In genomic region chr10:16927536-16927935, GRCh38 we compare ENCODE assay signal across 18 cellular contexts.
DNase-seq lines count a peak whose midpoint lies in the region; ATAC-seq, FAIRE-seq and TF ChIP-seq lines count a peak whose summit lies in the region.
"Had no signal": no experiment of that assay in that cellular context is flagged by ENCODE, and none has a peak within 500 bp of the region (broad histone marks: within the 10 kb centered on the region; RNA-seq: fewer than 3 reads in every experiment).

No MANE protein-coding gene starts in this region.

- no peak for TF ChIP-seq EP300 in K562 (IDR thresholded peaks at IDR 0.05; ENCODE audit: low read length)

- peaks cover 3% of the 10 kb centered on the region for H3K27me3 Mint-ChIP-seq in neural progenitor cell (ENCODE audit: insufficient read depth, low read depth)
- no peaks in the 10 kb centered on the region for H3K27me3 Mint-ChIP-seq in CD4-positive, alpha-beta T cell
- H3K27me3 Mint-ChIP-seq: B cell; CD4-positive, CD25-positive, alpha-beta regulatory T cell had no signal

- peak overlapping the region; percentile 52 for H3K27ac Mint-ChIP-seq in neural progenitor cell
- H3K27ac Mint-ChIP-seq in stimulated activated effector memory CD8-positive, alpha-beta T cell treated with anti-CD3 and anti-CD28 coated beads, Interleukin-12 subunit alpha, Interleukin-12 subunit beta, amount 100 ng/mL, for 72 hours: peak overlapping the region; percentile 6
- no peak overlapping the region for H3K27ac Mint-ChIP-seq in CD4-positive, alpha-beta T cell
- H3K27ac Mint-ChIP-seq: B cell; CD4-positive, CD25-positive, alpha-beta regulatory T cell; GM23338 had no signal

- no peak for FAIRE-seq in K562 (lab: Jason Lieb, UNC)
- FAIRE-seq: D721Med, GM12892, GM18507, H54 had no signal

- H3K9ac ChIP-seq in K562 (ENCODE audit: insufficient read depth in 1 of 2, low read depth in 2 of 2, low read length in 2 of 2): no peak overlapping the region
- H3K9ac ChIP-seq in neural progenitor cell: no peak overlapping the region
- H3K9ac ChIP-seq: BLaER1 treated with 17β-estradiol and CSF1 and Interleukin-3, amounts not matched to agents 10 nM and 100 nM had no signal

- no peaks in the 10 kb centered on the region for H3K9me1 ChIP-seq in K562 (ENCODE audit: control insufficient read depth, insufficient read depth, low read length)

- H3K4me3 Mint-ChIP-seq in neural progenitor cell: no peak overlapping the region
- H3K4me3 Mint-ChIP-seq in stimulated activated effector memory CD8-positive, alpha-beta T cell treated with anti-CD3 and anti-CD28 coated beads, Interleukin-12 subunit alpha, Interleukin-12 subunit beta, amount 100 ng/mL, for 72 hours: no peak overlapping the region
- no peak overlapping the region for H3K4me3 Mint-ChIP-seq in CD4-positive, alpha-beta T cell
- H3K4me3 Mint-ChIP-seq: B cell; CD4-positive, CD25-positive, alpha-beta regulatory T cell; GM23338 had no signal

- H3K79me2 ChIP-seq in K562 (ENCODE audit: control insufficient read depth, insufficient read depth, low read length): no peaks in the 10 kb centered on the region
- H3K79me2 ChIP-seq in neural progenitor cell (ENCODE audit: low read depth): no peaks in the 10 kb centered on the region

- H3K4me3 ChIP-seq in K562 (no peak overlapping the region), neural progenitor cell (no peak overlapping the region)
- H3K4me3 ChIP-seq: BLaER1 treated with 17β-estradiol and CSF1 and Interleukin-3, amounts not matched to agents 10 nM and 100 nM; GM23338 had no signal

- H3K4me2 ChIP-seq in K562 (ENCODE audit: insufficient read depth, low read length): no peak overlapping the region
- no peak overlapping the region for H3K4me2 ChIP-seq in neural progenitor cell
- H3K4me2 ChIP-seq: BLaER1 treated with 17β-estradiol and CSF1 and Interleukin-3, amounts not matched to agents 10 nM and 100 nM; GM23338 had no signal

- H3K4me1 Mint-ChIP-seq in neural progenitor cell: peaks cover 49% of the 10 kb centered on the region
- H3K4me1 Mint-ChIP-seq in stimulated activated effector memory CD8-positive, alpha-beta T cell treated with anti-CD3 and anti-CD28 coated beads, Interleukin-12 subunit alpha, Interleukin-12 subunit beta, amount 100 ng/mL, for 72 hours: peaks cover 4% of the 10 kb centered on the region
- H3K4me1 Mint-ChIP-seq in CD4-positive, alpha-beta T cell (ENCODE audit: low read depth): no peaks in the 10 kb centered on the region
- H3K4me1 Mint-ChIP-seq: B cell; CD4-positive, CD25-positive, alpha-beta regulatory T cell had no signal

- H3K27me3 ChIP-seq in K562 (ENCODE audit: control insufficient read depth in 2 of 2, insufficient read depth in 2 of 2, low read length in 2 of 2) (no peaks in the 10 kb centered on the region), neural progenitor cell (no peaks in the 10 kb centered on the region)
- no peaks in the 10 kb centered on the region for H3K27me3 ChIP-seq in CD4-positive, alpha-beta T cell (ENCODE audit: control insufficient read depth, insufficient read depth, low read length)
- H3K27me3 ChIP-seq: BLaER1 treated with 17β-estradiol and CSF1 and Interleukin-3, amounts not matched to agents 10 nM and 100 nM had no signal

- no peak for TF ChIP-seq POLR2A in K562 (conservative IDR thresholded peaks at IDR 0.05)

- H3K27ac ChIP-seq in K562 (ENCODE audit: extremely low read depth, low read depth, low read length) (no peak overlapping the region), neural progenitor cell (no peak overlapping the region)
- no peak overlapping the region for H3K27ac ChIP-seq in CD4-positive, alpha-beta T cell (ENCODE audit: low read depth, low read length)
- H3K27ac ChIP-seq: BLaER1 treated with 17β-estradiol and CSF1 and Interleukin-3, amounts not matched to agents 10 nM and 100 nM had no signal

- no peak for TF ChIP-seq RAD21 in K562 (CRISPR knock-in tag; conservative IDR thresholded peaks at IDR 0.05 in 1 of 2, IDR thresholded peaks at IDR 0.05 in 1 of 2)

- 14% methylated on average over 4 of the region's 4 CpGs for WGBS in K562 (ENCODE audit: insufficient coverage, low coverage, missing lambda C conversion rate)

- peaks cover 7% of the 10 kb centered on the region for H3K9me3 Mint-ChIP-seq in neural progenitor cell
- no peaks in the 10 kb centered on the region for H3K9me3 Mint-ChIP-seq in stimulated activated effector memory CD8-positive, alpha-beta T cell treated with anti-CD3 and anti-CD28 coated beads, Interleukin-12 subunit alpha, Interleukin-12 subunit beta, amount 100 ng/mL, for 72 hours
- H3K9me3 Mint-ChIP-seq in CD4-positive, alpha-beta T cell: no peaks in the 10 kb centered on the region
- H3K9me3 Mint-ChIP-seq: GM23338 had no signal

- TF ChIP-seq CTCF in K562 (IDR thresholded peaks at IDR 0.05 in 2 of 3, conservative IDR thresholded peaks at IDR 0.05 in 1 of 3; ENCODE audit: insufficient read depth in 2 of 3, low read depth in 1 of 3, low read length in 3 of 3): no peak
- no peak for TF ChIP-seq CTCF in neural progenitor cell (IDR thresholded peaks at IDR 0.05)
- TF ChIP-seq CTCF in CD4-positive, alpha-beta T cell (IDR thresholded peaks at IDR 0.05): no peak

- DNase-seq in RKO (ENCODE audit: low spot score): peak; percentile 52
- DNase-seq in K562 (ENCODE audit: extremely low read depth in 1 of 4, low spot score in 3 of 4): no peak
- DNase-seq in neural progenitor cell (ENCODE audit: low spot score): no peak
- DNase-seq in stimulated activated effector memory CD8-positive, alpha-beta T cell treated with anti-CD3 and anti-CD28 coated beads, Interleukin-12 subunit alpha, Interleukin-12 subunit beta, amount 100 ng/mL, for 72 hours (ENCODE audit: low spot score in 2 of 2): no peak
- DNase-seq in DMS53 (lab: John Stamatoyannopoulos, UW): no peak
- no peak for DNase-seq in CD4-positive, alpha-beta T cell
- DNase-seq: Caco-2; CD4-positive, CD25-positive, alpha-beta regulatory T cell; DMS79; GDM1; HCEC 1CT had no signal

- no peaks in the 10 kb centered on the region for H3K36me3 ChIP-seq in K562 (ENCODE audit: control insufficient read depth, insufficient read depth, low read length)
- no peaks in the 10 kb centered on the region for H3K36me3 ChIP-seq in neural progenitor cell
- H3K36me3 ChIP-seq: BLaER1 treated with 17β-estradiol and CSF1 and Interleukin-3, amounts not matched to agents 10 nM and 100 nM had no signal

- ATAC-seq in K562: no peak
- ATAC-seq in stimulated activated effector memory CD8-positive, alpha-beta T cell treated with anti-CD3 and anti-CD28 coated beads, Interleukin-12 subunit alpha, Interleukin-12 subunit beta, amount 100 ng/mL, for 72 hours: no peak
- no peak for ATAC-seq in CD4-positive, alpha-beta T cell (ENCODE audit: poor library complexity)
- ATAC-seq: GM23338 had no signal

- BruUV-seq in K562 (replicated peaks; lab: Mats Ljungman, UMichigan): no TSS peak

- CTCF ChIA-PET in K562 (lab: Yijun Ruan, JAX; ENCODE audit: low intra/inter-chr PET ratio): no interaction called here
- CTCF ChIA-PET in CD4-positive, alpha-beta T cell (lab: Charles Lee): no interaction called here

- H4K20me1 ChIP-seq in K562 (replicated peaks; ENCODE audit: control insufficient read depth, insufficient read depth, low read length) (no peaks in the 10 kb centered on the region), neural progenitor cell (ENCODE audit: low read depth) (no peaks in the 10 kb centered on the region)
- H4K20me1 ChIP-seq: BLaER1 treated with 17β-estradiol and CSF1 and Interleukin-3, amounts not matched to agents 10 nM and 100 nM had no signal

- intact Hi-C loops in K562 (cut with micrococcal nuclease): no loop called here
- intact Hi-C loops in CD4-positive, alpha-beta T cell (cut with DNase I, micrococcal nuclease): no loop called here

- in situ Hi-C loops in K562 (cut with MboI): no loop called here

- H3K9me3 ChIP-seq in K562 (replicated peaks; ENCODE audit: control insufficient read depth, insufficient read depth, low read depth, low read length): no peaks in the 10 kb centered on the region
- no peaks in the 10 kb centered on the region for H3K9me3 ChIP-seq in neural progenitor cell (ENCODE audit: low read depth)
- no peaks in the 10 kb centered on the region for H3K9me3 ChIP-seq in CD4-positive, alpha-beta T cell (ENCODE audit: control insufficient read depth, low read length)
- H3K9me3 ChIP-seq: BLaER1 treated with 17β-estradiol and CSF1 and Interleukin-3, amounts not matched to agents 10 nM and 100 nM; Caco-2 had no signal

- H3K4me1 ChIP-seq in K562 (replicated peaks in 1 of 2; ENCODE audit: control insufficient read depth in 2 of 2, insufficient read depth in 2 of 2, low read length in 2 of 2) (no peaks in the 10 kb centered on the region), neural progenitor cell (peaks cover 12% of the 10 kb centered on the region)
- H3K4me1 ChIP-seq: BLaER1 treated with 17β-estradiol and CSF1 and Interleukin-3, amounts not matched to agents 10 nM and 100 nM; Caco-2 had no signal

- no peaks in the 10 kb centered on the region for H3F3A ChIP-seq in neural progenitor cell (ENCODE audit: low read depth)

- H2AFZ ChIP-seq in K562 (ENCODE audit: low read depth, low read length): no peak overlapping the region
- H2AFZ ChIP-seq in neural progenitor cell (replicated peaks): no peak overlapping the region
- H2AFZ ChIP-seq: GM23338 had no signal

- peaks cover 12% of the 10 kb centered on the region for H3K36me3 Mint-ChIP-seq in neural progenitor cell
- H3K36me3 Mint-ChIP-seq in stimulated activated effector memory CD8-positive, alpha-beta T cell treated with anti-CD3 and anti-CD28 coated beads, Interleukin-12 subunit alpha, Interleukin-12 subunit beta, amount 100 ng/mL, for 72 hours: no peaks in the 10 kb centered on the region
- H3K36me3 Mint-ChIP-seq in CD4-positive, alpha-beta T cell (ENCODE audit: low read depth): peaks cover 34% of the 10 kb centered on the region

- POLR2A ChIA-PET in K562 (lab: Yijun Ruan, JAX): no interaction called here
- POLR2A ChIA-PET in CD4-positive, alpha-beta T cell (lab: Charles Lee): no interaction called here
